In genomic region chr3:183491109-183491922, GRCh38 we compare ENCODE assay signal across 19 cellular contexts.
DNase-seq lines count a peak whose midpoint lies in the region; ATAC-seq, FAIRE-seq and TF ChIP-seq lines count a peak whose summit lies in the region.
"Had no signal": no experiment of that assay in that cellular context is flagged by ENCODE, and none has a peak within 500 bp of the region (broad histone marks: within the 10 kb centered on the region; RNA-seq: fewer than 3 reads in every experiment).

No MANE protein-coding gene starts in this region.

- H3K36me3 ChIP-seq in keratinocyte (ENCODE audit: control insufficient read depth in 2 of 2, extremely low read depth in 1 of 2, insufficient read depth in 2 of 2, low read length in 2 of 2), result no peaks in the 10 kb centered on the region
- peaks cover 0 to 14% (median 1%) of the 10 kb centered on the region in 4 donors for H3K36me3 ChIP-seq in stomach
- no peaks in the 10 kb centered on the region for H3K36me3 ChIP-seq in body of pancreas (replicated peaks in 1 of 2; ENCODE audit: insufficient read depth in 1 of 2, low read depth in 2 of 2)
- H3K36me3 ChIP-seq: MG63 had no signal

- no peak overlapping the region for H2AFZ ChIP-seq in keratinocyte (ENCODE audit: control insufficient read depth, low read length)

- 56 to 83% (median 59%) methylated on average over 23 of the region's 23 CpGs for WGBS in stomach, 5 donors
- 81 to 88% methylated on average over 14 to 23 of the region's 23 CpGs for WGBS in body of pancreas, 2 donors

- H3K4me1 Mint-ChIP-seq in WTC11, result peaks cover 54% of the 10 kb centered on the region
- H3K4me1 Mint-ChIP-seq: activated CD4-positive, alpha-beta memory T cell treated with anti-CD3 and anti-CD28 coated beads, Interleukin-2, amount 10 ng/mL, durations not matched to agents 7 days and 5 days had no signal

- H3K4me3 ChIP-seq in keratinocyte (ENCODE audit: control insufficient read depth in 2 of 3, extremely low read depth in 1 of 3, insufficient read depth in 2 of 3, low read depth in 1 of 3, low read length in 3 of 3) (no peak overlapping the region), stomach (no peak overlapping the region), body of pancreas (no peak overlapping the region)
- H3K4me3 ChIP-seq: lower lobe of right lung, MG63 had no signal

- H4K20me1 ChIP-seq in keratinocyte (ENCODE audit: control insufficient read depth, extremely low read depth, insufficient read depth, low read length), result no peaks in the 10 kb centered on the region

- POLR2A ChIA-PET in WTC11 (lab: Charles Lee), result interaction anchor here (2.1 kb wide), 1 partner anchor 145 kb away, joined by 5 read pairs; the partner anchor contains the start of gene KLHL24

- no peak for TF ChIP-seq CTCF in WTC11 (IDR thresholded peaks at IDR 0.05)
- TF ChIP-seq CTCF in keratinocyte (optimal IDR thresholded peaks at IDR 0.05 in 1 of 3, IDR thresholded peaks at IDR 0.05 in 1 of 3, conservative IDR thresholded peaks at IDR 0.05 in 1 of 3; ENCODE audit: extremely low read depth in 1 of 3, insufficient read depth in 2 of 3, low read length in 3 of 3), result no peak
- no peak for TF ChIP-seq CTCF in stomach (IDR thresholded peaks at IDR 0.05)
- TF ChIP-seq CTCF in body of pancreas (IDR thresholded peaks at IDR 0.05), result no peak

- no peaks in the 10 kb centered on the region for H3K9me3 Mint-ChIP-seq in WTC11
- H3K9me3 Mint-ChIP-seq: activated CD4-positive, alpha-beta memory T cell treated with anti-CD3 and anti-CD28 coated beads, Interleukin-2, amount 10 ng/mL, durations not matched to agents 7 days and 5 days had no signal

- ATAC-seq in WTC11 (no peak), GM18519 (IDR thresholded peaks at IDR 0.05; ENCODE audit: low FRiP score, unreplicated experiment) (no peak), body of pancreas (no peak)

- FAIRE-seq in keratinocyte (lab: Jason Lieb, UNC), result no peak
- FAIRE-seq: GM12891, RCC 7860, TTC549 had no signal

- H3K9me3 ChIP-seq in keratinocyte (ENCODE audit: control insufficient read depth, low read depth, low read length) (no peaks in the 10 kb centered on the region), stomach (no peaks in the 10 kb centered on the region), body of pancreas (no peaks in the 10 kb centered on the region)
- H3K9me3 ChIP-seq: lower lobe of right lung, MG63, neutrophil had no signal

- H3K36me3 Mint-ChIP-seq in WTC11, result no peaks in the 10 kb centered on the region

- peak overlapping the region; percentile 20 for H3K4me2 ChIP-seq in keratinocyte (ENCODE audit: control insufficient read depth, extremely low read depth, insufficient read depth, low read depth, low read length)

- H3K27me3 ChIP-seq in keratinocyte (ENCODE audit: control insufficient read depth, extremely low read depth, insufficient read depth, low read length) (no peaks in the 10 kb centered on the region), stomach (no peaks in the 10 kb centered on the region), body of pancreas (no peaks in the 10 kb centered on the region)
- H3K27me3 ChIP-seq: neutrophil had no signal

- dilution Hi-C loops in keratinocyte (cut with MboI; ENCODE audit: extremely low pct_ligation_motif_present, low sequenced_read_pairs), result no loop called here

- no peak overlapping the region for H3K4me3 Mint-ChIP-seq in WTC11
- H3K4me3 Mint-ChIP-seq: activated CD4-positive, alpha-beta memory T cell treated with anti-CD3 and anti-CD28 coated beads, Interleukin-2, amount 10 ng/mL, durations not matched to agents 7 days and 5 days had no signal

- peaks cover 49% of the 10 kb centered on the region for H3K4me1 ChIP-seq in keratinocyte (ENCODE audit: control insufficient read depth, extremely low read depth, insufficient read depth, low read length)
- peaks cover 0 to 13% (median 9%) of the 10 kb centered on the region in 4 donors for H3K4me1 ChIP-seq in stomach
- H3K4me1 ChIP-seq in body of pancreas, result no peaks in the 10 kb centered on the region

- TF ChIP-seq EP300 in stomach (IDR thresholded peaks at IDR 0.05), result no peak

- H3K9me1 ChIP-seq in keratinocyte (ENCODE audit: control insufficient read depth, extremely low read depth, insufficient read depth, low read length), result no peaks in the 10 kb centered on the region

- intact Hi-C loops in stomach (cut with DNase I; ENCODE audit: low total_unique reads), result no loop called here
- intact Hi-C loops in body of pancreas (cut with DNase I), result no loop called here

- CTCF ChIA-PET in WTC11 (lab: Charles Lee), result interaction anchor here (1.0 to 4.6 kb wide), 2 partner anchors 11 to 130 kb away, joined by 3 to 28 read pairs; no protein-coding TSS in a partner anchor

- H3K27ac Mint-ChIP-seq in WTC11, result peak overlapping the region; percentile 63
- H3K27ac Mint-ChIP-seq: activated CD4-positive, alpha-beta memory T cell treated with anti-CD3 and anti-CD28 coated beads, Interleukin-2, amount 10 ng/mL, durations not matched to agents 7 days and 5 days had no signal

- H3K79me2 ChIP-seq in keratinocyte (ENCODE audit: control insufficient read depth, insufficient read depth, low read length), result no peaks in the 10 kb centered on the region

- TF ChIP-seq POLR2A in stomach (IDR thresholded peaks at IDR 0.05) (no peak), body of pancreas (IDR thresholded peaks at IDR 0.05) (no peak)

- no peak overlapping the region for H3K9ac ChIP-seq in keratinocyte (ENCODE audit: control insufficient read depth, extremely low read depth, insufficient read depth, low read length)

- peak; percentile 12 to 15 for DNase-seq in activated T-cell treated with anti-CD3 and anti-CD28 coated beads, Interleukin-2, amount 50 U/mL, for 48 hours
- DNase-seq in activated T-cell treated with anti-CD3 and anti-CD28 coated beads, Interleukin-2, amount 50 U/mL, for 1 hour, result no peak
- DNase-seq in WTC11 (ENCODE audit: low spot score), result no peak
- no peak for DNase-seq in keratinocyte (ENCODE audit: low read depth, low spot score)
- no peak for DNase-seq in stomach
- no peak for DNase-seq in body of pancreas
- no peak for DNase-seq in DMS53 treated with DMSO at 0.1 percent for 48 hours (lab: John Stamatoyannopoulos, UW; ENCODE audit: unreplicated experiment)
- DNase-seq: activated gamma-delta T cell treated with Interleukin-2 at 50 U/mL for 16 hours; H7; lower lobe of right lung; MG63; NCI-H82; stimulated activated CD4-positive, alpha-beta T cell treated with anti-CD3 and anti-CD28 coated beads, Interleukin-4, amount 100 ng/mL, for 4 hours had no signal

- H3K27ac ChIP-seq in keratinocyte (ENCODE audit: control insufficient read depth, insufficient read depth, low read length) (peak overlapping the region; percentile 50), stomach (peak overlapping the region in 4 of 5 donors; percentile 41 to 75 (median 60)), body of pancreas (no peak overlapping the region)
- H3K27ac ChIP-seq: lower lobe of right lung, neutrophil had no signal

- peaks cover 4% of the 10 kb centered on the region for H3K27me3 Mint-ChIP-seq in WTC11 (ENCODE audit: low read depth)
- H3K27me3 Mint-ChIP-seq: activated CD4-positive, alpha-beta memory T cell treated with anti-CD3 and anti-CD28 coated beads, Interleukin-2, amount 10 ng/mL, durations not matched to agents 7 days and 5 days had no signal

TF ChIP-seq in WTC11, 78 proteins besides CTCF, POLR2A, EP300 and RAD21:
- peak; percentile 57; the same call in 1 of the 2 replicates for TF ChIP-seq FOXP4 (CRISPR knock-in tag; IDR thresholded peaks at IDR 0.05)
- TF ChIP-seq ZNF416 (CRISPR knock-in tag; IDR thresholded peaks at IDR 0.05), result no peak

Comparison
In these comparisons a context has a peak if more than half of its experiments do, and no peak if none do; other contexts are left out.
1. DNase-seq: peak in activated T-cell treated with anti-CD3 and anti-CD28 coated beads, Interleukin-2, amount 50 U/mL, for 48 hours (2 of 2); none in activated T-cell treated with anti-CD3 and anti-CD28 coated beads, Interleukin-2, amount 50 U/mL, for 1 hour (single experiment), WTC11 (single experiment), keratinocyte (single experiment), stomach (single experiment), body of pancreas (0 of 4) and DMS53 treated with DMSO at 0.1 percent for 48 hours (single experiment).
2. H3K27ac ChIP-seq: peak in keratinocyte (single experiment) and stomach (4 of 5); none in body of pancreas (0 of 4).